Comparison of ENCODE assay signal across 15 cellular contexts in genomic region chr17:64277831-64278562, GRCh38. TPM values are rescaled to one million over a fixed set of nuclear protein-coding genes. Genes with fewer than 3 reads are reported as not detected.
DNase-seq lines count a peak whose midpoint lies in the region; ATAC-seq and TF ChIP-seq lines count a peak whose summit lies in the region.
"Had no signal": no experiment of that assay in that cellular context is flagged by ENCODE, and none has a peak within 500 bp of the region (broad histone marks: within the 10 kb centered on the region; RNA-seq: fewer than 3 reads in every experiment).

No MANE protein-coding gene starts in this region.

- H3K79me2 ChIP-seq in PC-3 (ENCODE audit: low read length), result no peaks in the 10 kb centered on the region

- no peaks in the 10 kb centered on the region for H3K9me3 ChIP-seq in PC-3 (ENCODE audit: low read length)
- H3K9me3 ChIP-seq in CD4-positive, alpha-beta memory T cell (ENCODE audit: control insufficient read depth in 1 of 2, low read length in 2 of 2), result no peaks in the 10 kb centered on the region
- H3K9me3 ChIP-seq: Peyer's patch, prostate gland had no signal

- POLR2A ChIA-PET in PC-3 (lab: Charles Lee; ENCODE audit: unreplicated experiment), result no interaction called here
- POLR2A ChIA-PET in CD4-positive, alpha-beta memory T cell (lab: Charles Lee; ENCODE audit: partially characterized antibody), result no interaction called here

- peaks cover 7% of the 10 kb centered on the region for H3K4me1 Mint-ChIP-seq in neural crest cell
- peaks cover 0 to 2% (median 0%) of the 10 kb centered on the region in 4 donors for H3K4me1 Mint-ChIP-seq in CD4-positive, alpha-beta memory T cell

- H3K9ac ChIP-seq in PC-3 (ENCODE audit: low read length), result no peak overlapping the region

- no peaks in the 10 kb centered on the region for H3F3A ChIP-seq in PC-3 (ENCODE audit: low read length, unreplicated experiment)

- no peak overlapping the region for H3K4me3 ChIP-seq in PC-3 (ENCODE audit: low read length)
- H3K4me3 ChIP-seq in CD4-positive, alpha-beta memory T cell (ENCODE audit: low read length in 2 of 2), result no peak overlapping the region
- H3K4me3 ChIP-seq: Peyer's patch, prostate gland had no signal

- ATAC-seq in PC-3, result no peak
- ATAC-seq in foreskin keratinocyte, result peak; percentile 14

- H3K4me1 ChIP-seq in PC-3 (ENCODE audit: insufficient read depth, low read length), result peaks cover 14% of the 10 kb centered on the region
- peaks cover 3% of the 10 kb centered on the region for H3K4me1 ChIP-seq in foreskin keratinocyte
- H3K4me1 ChIP-seq in CD4-positive, alpha-beta memory T cell (ENCODE audit: insufficient read depth, low read length), result no peaks in the 10 kb centered on the region
- H3K4me1 ChIP-seq: Peyer's patch, prostate gland had no signal

- peak overlapping the region; percentile 55 for H3K27ac ChIP-seq in PC-3 (ENCODE audit: low read length)
- H3K27ac ChIP-seq in foreskin keratinocyte, result no peak overlapping the region
- H3K27ac ChIP-seq in CD4-positive, alpha-beta memory T cell (ENCODE audit: low read depth, low read length), result no peak overlapping the region
- H3K27ac ChIP-seq: Peyer's patch, prostate gland had no signal

- H3K27me3 Mint-ChIP-seq in neural crest cell (ENCODE audit: low read depth), result no peaks in the 10 kb centered on the region
- H3K27me3 Mint-ChIP-seq in CD4-positive, alpha-beta memory T cell, result no peaks in the 10 kb centered on the region
- H3K27me3 Mint-ChIP-seq: activated T-cell treated with anti-CD3 and anti-CD28 coated beads, Interleukin-2, amount 50 U/mL, for 24 hours had no signal

- CTCF ChIA-PET in PC-3 (lab: Charles Lee), result interaction anchor here (0.7 kb wide), 1 partner anchor 133 kb away, joined by 9 read pairs; no protein-coding TSS in a partner anchor
- CTCF ChIA-PET in CD4-positive, alpha-beta memory T cell (lab: Charles Lee; ENCODE audit: partially characterized antibody), result interaction anchor here (0.7 kb wide), 1 partner anchor 446 kb away, joined by 3 read pairs; no protein-coding TSS in a partner anchor

- no peak overlapping the region for H3K4me2 ChIP-seq in PC-3 (ENCODE audit: low read length)

- H3K27me3 ChIP-seq in PC-3 (ENCODE audit: low read length), result no peaks in the 10 kb centered on the region
- H3K27me3 ChIP-seq in foreskin keratinocyte, result no peaks in the 10 kb centered on the region
- H3K27me3 ChIP-seq in CD4-positive, alpha-beta memory T cell (ENCODE audit: insufficient read depth, low read length), result no peaks in the 10 kb centered on the region
- H3K27me3 ChIP-seq: Peyer's patch had no signal

- no peaks in the 10 kb centered on the region for H3K9me2 ChIP-seq in PC-3 (replicated peaks; ENCODE audit: low read length)

- no TSS peak for BruUV-seq in PC-3 (replicated peaks; lab: Mats Ljungman, UMichigan)

- no peaks in the 10 kb centered on the region for H3K36me3 ChIP-seq in PC-3 (ENCODE audit: low read depth, low read length)
- no peaks in the 10 kb centered on the region for H3K36me3 ChIP-seq in CD4-positive, alpha-beta memory T cell (ENCODE audit: insufficient read depth, low read length)
- H3K36me3 ChIP-seq: Peyer's patch, prostate gland had no signal

- H4K20me1 ChIP-seq in PC-3 (ENCODE audit: low read length), result no peaks in the 10 kb centered on the region

- TF ChIP-seq CTCF in PC-3 (conservative IDR thresholded peaks at IDR 0.05; ENCODE audit: low read depth, low read length), result no peak
- no peak for TF ChIP-seq CTCF in foreskin keratinocyte (conservative IDR thresholded peaks at IDR 0.05)
- no peak for TF ChIP-seq CTCF in neural crest cell (conservative IDR thresholded peaks at IDR 0.05)

- H3K36me3 Mint-ChIP-seq in neural crest cell (ENCODE audit: low read depth), result no peaks in the 10 kb centered on the region
- H3K36me3 Mint-ChIP-seq in CD4-positive, alpha-beta memory T cell, result no peaks in the 10 kb centered on the region
- H3K36me3 Mint-ChIP-seq: brain had no signal

- 0 out of 2 replicates have a peak overlapping the region, but pooled peaks have one; percentile 35 for H2AFZ ChIP-seq in PC-3 (ENCODE audit: low read length)

- DNase-seq in Ammon's horn (ENCODE audit: low spot score), result peak; percentile 25
- DNase-seq in PC-3, result no peak
- no peak for DNase-seq in foreskin keratinocyte
- no peak for DNase-seq in neural crest cell (ENCODE audit: low read depth, low spot score)
- no peak for DNase-seq in NCI-H1930 (lab: John Stamatoyannopoulos, UW)
- no peak for DNase-seq in KBM-7
- DNase-seq in G401 (ENCODE audit: low spot score), result no peak
- no peak for DNase-seq in CD4-positive, alpha-beta memory T cell
- DNase-seq: activated T-cell treated with anti-CD3 and anti-CD28 coated beads, Interleukin-2, amount 50 U/mL, for 24 hours; AML-193; kidney; NCI-H2029; Peyer's patch had no signal

- H3K27ac Mint-ChIP-seq in neural crest cell (ENCODE audit: unreplicated experiment), result peak overlapping the region; percentile 3
- H3K27ac Mint-ChIP-seq in CD4-positive, alpha-beta memory T cell, result peak overlapping the region in 2 of 7 donors; percentile 10 to 43
- H3K27ac Mint-ChIP-seq: activated T-cell treated with anti-CD3 and anti-CD28 coated beads, Interleukin-2, amount 50 U/mL, for 24 hours had no signal

- no peak overlapping the region for H3K4me3 Mint-ChIP-seq in neural crest cell
- no peak overlapping the region for H3K4me3 Mint-ChIP-seq in CD4-positive, alpha-beta memory T cell
- H3K4me3 Mint-ChIP-seq: activated T-cell treated with anti-CD3 and anti-CD28 coated beads, Interleukin-2, amount 50 U/mL, for 24 hours; brain had no signal

- intact Hi-C loops in PC-3 (cut with micrococcal nuclease), result loop anchor here (5.0 kb wide), 1 partner anchor 36 kb away; no protein-coding TSS in a partner anchor
- intact Hi-C loops in CD4-positive, alpha-beta memory T cell (cut with micrococcal nuclease), result no loop called here

- no peaks in the 10 kb centered on the region for H3K9me3 Mint-ChIP-seq in neural crest cell
- no peaks in the 10 kb centered on the region for H3K9me3 Mint-ChIP-seq in CD4-positive, alpha-beta memory T cell
- H3K9me3 Mint-ChIP-seq: activated T-cell treated with anti-CD3 and anti-CD28 coated beads, Interleukin-2, amount 50 U/mL, for 24 hours had no signal

- in situ Hi-C loops in KBM-7 (cut with MboI; ENCODE audit: low pct_unique_long_range_greater_than_20kb, low sequenced_read_pairs), result loop anchor here (25.0 kb wide), 1 partner anchor 366 kb away; the partner anchor contains the start of genes CSHL1 and GH1
- in situ Hi-C loops in G401 (cut with HindIII; ENCODE audit: low sequenced_read_pairs), result no loop called here

RNA-seq across cellular contexts. Expression of gene TEX2, which starts 14.9 kb away (rescaled TPM):
- total RNA-seq in PC-3 (2014; rRNA removed), result 44.2 and 50.5 TPM in 2 replicates
- 52.3 and 54.7 TPM in 2 replicates for total RNA-seq in foreskin keratinocyte
- polyA plus RNA-seq in foreskin keratinocyte, result 14.6 and 17.8 TPM in 2 replicates
- 19.2 TPM in 2 replicates for total RNA-seq in neural crest cell
- total RNA-seq in G401 (2014; rRNA removed; shearing (Covaris generic)), result 7.4 and 22.7 TPM in 2 replicates
- total RNA-seq in CD4-positive, alpha-beta memory T cell, result 10 to 100 TPM; 12.6 to 13.1 TPM
- 1 to 10 TPM; 7.9 to 8.7 TPM for polyA plus RNA-seq in CD4-positive, alpha-beta memory T cell
